Comparison of ENCODE assay signal across 1 cellular context in the genomic region with DNA sequence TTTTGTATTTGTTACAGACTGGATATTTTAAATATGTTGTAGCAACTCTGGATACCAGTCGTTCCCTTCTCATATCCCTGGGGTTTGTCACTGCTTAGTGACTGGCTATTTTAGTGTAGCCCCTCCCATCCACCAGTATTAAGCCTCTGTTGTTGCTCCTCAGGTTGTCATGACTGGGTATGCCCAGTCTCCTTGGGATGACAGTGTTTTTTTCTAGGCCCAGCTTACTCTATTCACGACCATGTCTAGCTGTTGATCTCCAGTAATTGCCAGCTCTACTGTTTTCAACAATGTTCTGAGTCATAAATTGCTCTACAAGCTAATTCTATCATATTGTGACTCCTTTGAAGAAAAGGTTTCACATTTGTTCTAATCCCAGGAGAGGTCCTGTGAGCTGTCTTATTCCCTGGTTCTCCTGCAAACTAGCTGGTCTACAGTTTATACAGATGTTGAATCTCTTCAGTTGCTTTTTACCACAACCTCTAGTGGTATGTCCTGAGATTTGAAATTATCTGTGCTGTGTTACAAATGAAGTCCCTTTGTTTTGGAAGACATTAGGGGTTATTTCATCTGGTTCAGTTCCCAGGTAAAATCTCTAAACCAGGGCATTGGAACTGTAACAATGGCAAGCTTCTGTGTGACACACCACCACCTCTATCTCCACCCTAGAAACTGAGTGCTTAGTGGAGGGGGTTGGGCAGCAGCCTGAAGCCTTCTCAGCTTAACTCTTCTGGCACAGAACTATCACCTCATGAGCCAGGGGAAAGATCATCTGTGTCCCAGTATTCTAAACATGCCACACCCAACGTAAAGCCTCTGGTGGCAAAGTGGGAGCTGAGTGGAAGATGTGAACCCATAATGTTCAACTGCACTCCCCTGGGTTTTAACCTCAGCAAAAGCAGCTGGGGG.
TF ChIP-seq lines count a peak whose summit lies in the region.

No MANE protein-coding gene starts in this region.

TF ChIP-seq in HepG2, 621 proteins besides CTCF, POLR2A, EP300 and RAD21 (continued from another document):
- TF ChIP-seq CBX1 (IDR thresholded peaks at IDR 0.05; ENCODE audit: low read depth) (no peak), RBM22 (optimal IDR thresholded peaks at IDR 0.05; ENCODE audit: low read length) (peak; percentile 79), CC2D1A (CRISPR knock-in tag; IDR thresholded peaks at IDR 0.05) (no peak), ZNF335 (CRISPR knock-in tag; IDR thresholded peaks at IDR 0.05) (no peak), RXRA (CRISPR knock-in tag; IDR thresholded peaks at IDR 0.05) (no peak), GMEB2 (CRISPR knock-in tag; IDR thresholded peaks at IDR 0.05; ENCODE audit: low read depth) (no peak)
- TF ChIP-seq, protein P1, sequence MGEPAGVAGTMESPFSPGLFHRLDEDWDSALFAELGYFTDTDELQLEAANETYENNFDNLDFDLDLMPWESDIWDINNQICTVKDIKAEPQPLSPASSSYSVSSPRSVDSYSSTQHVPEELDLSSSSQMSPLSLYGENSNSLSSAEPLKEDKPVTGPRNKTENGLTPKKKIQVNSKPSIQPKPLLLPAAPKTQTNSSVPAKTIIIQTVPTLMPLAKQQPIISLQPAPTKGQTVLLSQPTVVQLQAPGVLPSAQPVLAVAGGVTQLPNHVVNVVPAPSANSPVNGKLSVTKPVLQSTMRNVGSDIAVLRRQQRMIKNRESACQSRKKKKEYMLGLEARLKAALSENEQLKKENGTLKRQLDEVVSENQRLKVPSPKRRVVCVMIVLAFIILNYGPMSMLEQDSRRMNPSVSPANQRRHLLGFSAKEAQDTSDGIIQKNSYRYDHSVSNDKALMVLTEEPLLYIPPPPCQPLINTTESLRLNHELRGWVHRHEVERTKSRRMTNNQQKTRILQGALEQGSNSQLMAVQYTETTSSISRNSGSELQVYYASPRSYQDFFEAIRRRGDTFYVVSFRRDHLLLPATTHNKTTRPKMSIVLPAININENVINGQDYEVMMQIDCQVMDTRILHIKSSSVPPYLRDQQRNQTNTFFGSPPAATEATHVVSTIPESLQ (CRISPR knock-in tag; conservative IDR thresholded peaks at IDR 0.05), result no peak
